ENCODE assay signal across 22 cellular contexts in genomic region chr1:206497774-206498173, GRCh38.
"Had no signal": no experiment of that assay in that cellular context is flagged by ENCODE, and none has a peak within 500 bp of the region (broad histone marks: within the 10 kb centered on the region; RNA-seq: fewer than 3 reads in every experiment).

No MANE protein-coding gene starts in this region.

- H3K4me3 ChIP-seq: colonic mucosa, esophagus muscularis mucosa, right atrium auricular region had no signal

- H3K4me1 ChIP-seq: colonic mucosa, foreskin keratinocyte had no signal

- H3K9me3 ChIP-seq: colonic mucosa, esophagus muscularis mucosa, right atrium auricular region had no signal

- H3K4me1 Mint-ChIP-seq: activated naive CD4-positive, alpha-beta T cell treated with anti-CD3 and anti-CD28 coated beads, Interleukin-2, amount 10 ng/mL, durations not matched to agents 7 days and 5 days had no signal

- H3K27ac ChIP-seq: colonic mucosa, esophagus muscularis mucosa, foreskin keratinocyte, right atrium auricular region had no signal

- H3K36me3 ChIP-seq: colonic mucosa, right atrium auricular region had no signal

- DNase-seq: activated CD4-positive, alpha-beta T cell treated with anti-CD3 and anti-CD28 coated beads, Interleukin-2, amount 10 ng/mL, durations not matched to agents 7 days and 5 days; activated CD8-positive, alpha-beta memory T cell treated with anti-CD3 and anti-CD28 coated beads, Interleukin-2, amount 50 U/mL, for 48 hours; activated naive CD4-positive, alpha-beta T cell treated with anti-CD3 and anti-CD28 coated beads, Interleukin-2, amount 10 ng/mL, durations not matched to agents 7 days and 5 days; amygdala; central memory CD4-positive, alpha-beta T cell; colonic mucosa; foreskin keratinocyte; left ventricle myocardium superior; mesenchymal stem cell; nephron progenitor cell; occipital lobe; stimulated activated CD4-positive, alpha-beta T cell treated with anti-CD3 and anti-CD28 coated beads, Interleukin-15, amount 100 ng/mL, for 24 hours; stimulated activated CD4-positive, alpha-beta T cell treated with anti-CD3 and anti-CD28 coated beads, Interleukin-4, amount 100 ng/mL, for 1 hour; stimulated activated naive CD4-positive, alpha-beta T cell treated with Interleukin-2 at 50 U/mL for 16 hours; trophoblast cell had no signal

- H3K9me3 Mint-ChIP-seq: activated CD4-positive, alpha-beta T cell treated with anti-CD3 and anti-CD28 coated beads, Interleukin-2, amount 10 ng/mL, durations not matched to agents 7 days and 5 days; activated naive CD4-positive, alpha-beta T cell treated with anti-CD3 and anti-CD28 coated beads, Interleukin-2, amount 10 ng/mL, durations not matched to agents 7 days and 5 days; activated T-helper 2 cell treated with anti-CD3 and anti-CD28 coated beads, Interferon-gamma antibody, Interleukin-2, Interleukin-4, amounts not matched to agents 10 μg/mL and 5 μg/mL and 100 μg/mL, durations not matched to agents 14 hours and 24 hours and 36 hours; brain; nephron progenitor cell; T-helper 1 cell treated with Interleukin-12 subunit alpha and Interleukin-12 subunit beta and Interleukin-4 antibody, amounts not matched to agents 30 μg/mL and 1 μg/mL, for 36 hours; WTC11 had no signal

- H3K27me3 ChIP-seq: colonic mucosa, foreskin keratinocyte, right atrium auricular region had no signal

- H3K4me3 Mint-ChIP-seq: activated CD4-positive, alpha-beta T cell treated with anti-CD3 and anti-CD28 coated beads, Interleukin-2, amount 10 ng/mL, durations not matched to agents 7 days and 5 days; activated naive CD4-positive, alpha-beta T cell treated with anti-CD3 and anti-CD28 coated beads, Interleukin-2, amount 10 ng/mL, durations not matched to agents 7 days and 5 days; brain; nephron progenitor cell; T-helper 1 cell treated with Interleukin-12 subunit alpha and Interleukin-12 subunit beta and Interleukin-4 antibody, amounts not matched to agents 30 μg/mL and 1 μg/mL, for 36 hours; WTC11 had no signal

- H3K27ac Mint-ChIP-seq: activated CD4-positive, alpha-beta T cell treated with anti-CD3 and anti-CD28 coated beads, Interleukin-2, amount 10 ng/mL, durations not matched to agents 7 days and 5 days; activated naive CD4-positive, alpha-beta T cell treated with anti-CD3 and anti-CD28 coated beads, Interleukin-2, amount 10 ng/mL, durations not matched to agents 7 days and 5 days; activated T-helper 2 cell treated with anti-CD3 and anti-CD28 coated beads, Interferon-gamma antibody, Interleukin-2, Interleukin-4, amounts not matched to agents 10 μg/mL and 5 μg/mL and 100 μg/mL, durations not matched to agents 14 hours and 24 hours and 36 hours; brain; nephron progenitor cell; progenitor cell of endocrine pancreas; WTC11 had no signal

- H3K36me3 Mint-ChIP-seq: brain, WTC11 had no signal

- ATAC-seq: left ventricle myocardium superior had no signal

- H3K27me3 Mint-ChIP-seq: activated CD4-positive, alpha-beta T cell treated with anti-CD3 and anti-CD28 coated beads, Interleukin-2, amount 10 ng/mL, durations not matched to agents 7 days and 5 days; activated naive CD4-positive, alpha-beta T cell treated with anti-CD3 and anti-CD28 coated beads, Interleukin-2, amount 10 ng/mL, durations not matched to agents 7 days and 5 days had no signal
